ENCODE assay signal across 7 cellular contexts in the genomic region with DNA sequence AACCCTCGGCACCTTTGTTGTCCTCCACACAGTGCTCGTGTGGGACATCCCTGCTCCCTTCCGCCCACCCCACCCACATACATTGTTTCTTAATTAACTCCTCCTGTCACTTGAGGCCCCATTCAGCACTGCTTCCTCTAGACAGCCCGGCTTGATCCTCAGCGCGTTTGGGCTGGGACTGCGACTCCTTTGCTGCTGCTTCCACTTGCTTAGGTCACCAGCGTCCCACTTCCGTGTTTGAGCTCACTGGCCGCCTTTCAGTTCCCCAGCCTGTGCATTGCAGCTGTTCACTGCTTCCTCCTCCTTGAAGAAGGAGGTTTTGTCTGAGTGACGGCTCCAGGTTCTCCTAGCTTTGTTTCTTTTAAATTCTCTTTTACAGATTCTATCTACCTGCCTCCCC. TPM values are rescaled to one million over a fixed set of nuclear protein-coding genes. Genes with fewer than 3 reads are reported as not detected.
A peak's percentile ranks its signal among the peaks of the same experiment; 100 is the strongest.
DNase-seq lines count a peak whose midpoint lies in the region; ATAC-seq and TF ChIP-seq lines count a peak whose summit lies in the region.

No MANE protein-coding gene starts in this region.

- no peak for TF ChIP-seq EP300 in esophagus muscularis mucosa (IDR thresholded peaks at IDR 0.05)

- H3K4me1 ChIP-seq in esophagus muscularis mucosa, result peaks cover 80 to 98% (median 89%) of the 10 kb centered on the region in 4 donors

- H3K27me3 ChIP-seq in esophagus muscularis mucosa, result no peaks in the 10 kb centered on the region

- H3K27ac ChIP-seq in esophagus muscularis mucosa (replicated peaks in 1 of 4), result peak overlapping the region; percentile 38 to 55 (median 52)

- no peaks in the 10 kb centered on the region for H3K9me3 ChIP-seq in esophagus muscularis mucosa

- DNase-seq in activated CD8-positive, alpha-beta memory T cell treated with anti-CD3 and anti-CD28 coated beads for 1 hour (ENCODE audit: extremely low read depth in 1 of 2, low read depth in 1 of 2), result peak; percentile 37 to 49
- DNase-seq in esophagus muscularis mucosa (ENCODE audit: extremely low spot score), result peak; percentile 94
- peak; percentile 91 for DNase-seq in posterior vena cava (ENCODE audit: low spot score)
- peak; percentile 74 for DNase-seq in ureter (ENCODE audit: low spot score)
- no peak for DNase-seq in NCI-H1694 treated with DMSO at 0.1 percent for 48 hours (lab: John Stamatoyannopoulos, UW)

- TF ChIP-seq POLR2A in esophagus muscularis mucosa (IDR thresholded peaks at IDR 0.05; ENCODE audit: low read depth), result no peak

- WGBS in esophagus muscularis mucosa, result 40% methylated on average over 11 of the region's 11 CpGs

- no peak for TF ChIP-seq CTCF in esophagus muscularis mucosa (IDR thresholded peaks at IDR 0.05)

- ATAC-seq in GM19467 (IDR thresholded peaks at IDR 0.05; ENCODE audit: unreplicated experiment) (peak; percentile 62), HG03571 (IDR thresholded peaks at IDR 0.05; ENCODE audit: unreplicated experiment) (peak; percentile 66)

- intact Hi-C loops in esophagus muscularis mucosa (cut with DNase I) (no loop called here), posterior vena cava (cut with DNase I) (no loop called here)

- peaks cover 0 to 8% (median under 1%) of the 10 kb centered on the region in 4 donors for H3K36me3 ChIP-seq in esophagus muscularis mucosa

- no peak overlapping the region for H3K4me3 ChIP-seq in esophagus muscularis mucosa

RNA-seq across cellular contexts. Expression of a gene that starts 16.1 kb away (rescaled TPM):
- total RNA-seq in esophagus muscularis mucosa (10 to 100 TPM; 33.2 to 49.0 (median 40.7) TPM), posterior vena cava (10 to 100 TPM; 38.7 to 38.9 TPM), ureter (76.9 TPM)

RNA-seq across cellular contexts. Expression of a gene that starts 51.5 kb away (rescaled TPM):
- total RNA-seq in esophagus muscularis mucosa (10 to 100 TPM; 20.0 to 30.6 (median 24.6) TPM), posterior vena cava (10 to 100 TPM; 18.6 to 20.3 TPM), ureter (36.2 TPM)
